In the genomic region with DNA sequence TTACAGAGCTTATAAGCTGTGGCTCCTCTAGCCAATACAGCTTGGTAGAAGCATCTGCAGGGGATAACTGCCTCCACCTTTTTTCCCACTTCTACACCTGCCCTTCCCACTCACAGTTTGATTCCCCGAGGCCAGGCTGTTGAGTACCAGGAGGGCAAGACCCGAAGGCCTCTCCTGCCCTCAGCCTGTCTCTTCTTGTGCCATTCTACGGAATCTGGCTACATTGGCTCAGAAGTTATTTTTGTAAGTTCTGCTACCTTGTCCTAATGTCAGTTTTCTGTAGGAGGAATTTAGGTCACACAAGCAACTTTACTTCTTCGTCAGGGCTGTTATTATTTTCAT, we compare ENCODE assay signal across 12 cellular contexts. TPM values are rescaled to one million over a fixed set of nuclear protein-coding genes. Genes with fewer than 3 reads are reported as not detected.
DNase-seq lines count a peak whose midpoint lies in the region; ATAC-seq and TF ChIP-seq lines count a peak whose summit lies in the region.
"Had no signal": no experiment of that assay in that cellular context is flagged by ENCODE, and none has a peak within 500 bp of the region (broad histone marks: within the 10 kb centered on the region; RNA-seq: fewer than 3 reads in every experiment).

No MANE protein-coding gene starts in this region.

- H3K4me1 ChIP-seq in GM23248 (ENCODE audit: insufficient read depth) (peaks cover 62% of the 10 kb centered on the region), adipocyte (ENCODE audit: control insufficient read depth, insufficient read depth, low read length) (peaks cover 26% of the 10 kb centered on the region), neural progenitor cell (peaks cover 87% of the 10 kb centered on the region)

- peaks cover 98% of the 10 kb centered on the region for H3K79me2 ChIP-seq in GM23248 (ENCODE audit: insufficient read depth)
- peaks cover 69% of the 10 kb centered on the region for H3K79me2 ChIP-seq in neural progenitor cell (ENCODE audit: low read depth)

- no peak for DNase-seq in GM23248
- no peak for DNase-seq in HFFc6
- DNase-seq in adipocyte (ENCODE audit: low read depth): no peak
- no peak for DNase-seq in neural progenitor cell (ENCODE audit: low spot score)
- DNase-seq in stimulated activated naive CD8-positive, alpha-beta T cell treated with anti-CD3 and anti-CD28 coated beads, Interleukin-15, Interleukin-2, amounts not matched to agents 100 U/mL and 50 U/mL, for 24 hours: no peak
- DNase-seq in left ventricle myocardium superior: no peak
- DNase-seq: CD4-positive, alpha-beta memory T cell; NCI-H524 treated with DMSO at 0.1 percent for 48 hours; Right ventricle myocardium superior had no signal

- H3K27ac Mint-ChIP-seq in HFFc6 (peak overlapping the region; percentile 89), neural progenitor cell (peak overlapping the region; percentile 84)

- intact Hi-C loops in left ventricle myocardium superior (cut with micrococcal nuclease): no loop called here

- H3K9me3 Mint-ChIP-seq in HFFc6: no peaks in the 10 kb centered on the region
- H3K9me3 Mint-ChIP-seq in neural progenitor cell: no peaks in the 10 kb centered on the region
- H3K9me3 Mint-ChIP-seq: CD4-positive, alpha-beta memory T cell had no signal

- H3K27me3 ChIP-seq in GM23248 (replicated peaks; ENCODE audit: insufficient read depth) (no peaks in the 10 kb centered on the region), adipocyte (replicated peaks; ENCODE audit: control insufficient read depth, insufficient read depth, low read length) (no peaks in the 10 kb centered on the region), neural progenitor cell (no peaks in the 10 kb centered on the region)
- H3K27me3 ChIP-seq: BLaER1 treated with 17β-estradiol and CSF1 and Interleukin-3, amounts not matched to agents 10 nM and 100 nM; MG63 had no signal

- 85 to 86% methylated on average over 4 of the region's 4 CpGs for WGBS in GM23248 (ENCODE audit: low coverage in 1 of 2, low lambda C conversion rate in 2 of 2, missing lambda C conversion rate in 2 of 2), 2 experiments

- H4K20me1 ChIP-seq in GM23248 (ENCODE audit: insufficient read depth) (0 out of 2 replicates have a peak, but pooled peaks cover 4% of the 10 kb centered on the region), neural progenitor cell (ENCODE audit: low read depth) (peaks cover 42% of the 10 kb centered on the region)

- ATAC-seq in stimulated activated naive CD8-positive, alpha-beta T cell treated with anti-CD3 and anti-CD28 coated beads, Interleukin-15, Interleukin-2, amounts not matched to agents 100 U/mL and 50 U/mL, for 24 hours: no peak
- no peak for ATAC-seq in HG03139 (IDR thresholded peaks at IDR 0.05; ENCODE audit: unreplicated experiment)
- no peak for ATAC-seq in left ventricle myocardium superior

- no peaks in the 10 kb centered on the region for H3K9me2 ChIP-seq in GM23248 (ENCODE audit: insufficient read depth)

- H3K36me3 Mint-ChIP-seq in HFFc6 (ENCODE audit: low read depth) (peaks cover 32% of the 10 kb centered on the region), neural progenitor cell (peaks cover 2% of the 10 kb centered on the region)

- H3K36me3 ChIP-seq in GM23248 (ENCODE audit: low read depth) (no peaks in the 10 kb centered on the region), adipocyte (ENCODE audit: control insufficient read depth, insufficient read depth, low read length, severe bottlenecking) (no peaks in the 10 kb centered on the region), neural progenitor cell (no peaks in the 10 kb centered on the region)

- H3K4me3 ChIP-seq in GM23248 (peak overlapping the region; percentile 32), adipocyte (ENCODE audit: low read length) (no peak overlapping the region), neural progenitor cell (no peak overlapping the region)
- H3K4me3 ChIP-seq: BLaER1 treated with 17β-estradiol and CSF1 and Interleukin-3, amounts not matched to agents 10 nM and 100 nM; MG63 had no signal

- H3K4me2 ChIP-seq in GM23248 (ENCODE audit: unreplicated experiment) (peak overlapping the region; percentile 87), neural progenitor cell (peak overlapping the region; percentile 75)

- H2AFZ ChIP-seq in GM23248 (no peak overlapping the region), neural progenitor cell (replicated peaks) (no peak overlapping the region)

- H3K9ac ChIP-seq in GM23248: peak overlapping the region; percentile 71
- peak overlapping the region; percentile 62 for H3K9ac ChIP-seq in adipocyte (ENCODE audit: low read length)
- H3K9ac ChIP-seq in neural progenitor cell: no peak overlapping the region
- H3K9ac ChIP-seq: BLaER1 treated with 17β-estradiol and CSF1 and Interleukin-3, amounts not matched to agents 10 nM and 100 nM had no signal

- H3F3A ChIP-seq in GM23248 (ENCODE audit: insufficient read depth) (peaks cover 97% of the 10 kb centered on the region), neural progenitor cell (ENCODE audit: low read depth) (peaks cover 74% of the 10 kb centered on the region)

- H3K27me3 Mint-ChIP-seq in HFFc6 (ENCODE audit: insufficient read depth) (no peaks in the 10 kb centered on the region), neural progenitor cell (ENCODE audit: insufficient read depth, low read depth) (peaks cover 8% of the 10 kb centered on the region)
- H3K27me3 Mint-ChIP-seq: CD4-positive, alpha-beta memory T cell had no signal

- H3K27ac ChIP-seq in GM23248: peak overlapping the region; percentile 75
- H3K27ac ChIP-seq in neural progenitor cell: peak overlapping the region; percentile 97
- H3K27ac ChIP-seq: BLaER1 treated with 17β-estradiol and CSF1 and Interleukin-3, amounts not matched to agents 10 nM and 100 nM had no signal

- in situ Hi-C loops in GM23248 (cut with MboI): loop anchor here (10.0 kb wide), 1 partner anchor 468 kb away; no protein-coding TSS in a partner anchor

- no peak for TF ChIP-seq CTCF in HFFc6 (IDR thresholded peaks at IDR 0.05)
- TF ChIP-seq CTCF in neural progenitor cell (IDR thresholded peaks at IDR 0.05): no peak

- no peaks in the 10 kb centered on the region for H3K9me3 ChIP-seq in GM23248 (ENCODE audit: low read depth)
- H3K9me3 ChIP-seq in adipocyte (ENCODE audit: control insufficient read depth, low read length): no peaks in the 10 kb centered on the region
- no peaks in the 10 kb centered on the region for H3K9me3 ChIP-seq in neural progenitor cell (ENCODE audit: low read depth)
- H3K9me3 ChIP-seq: BLaER1 treated with 17β-estradiol and CSF1 and Interleukin-3, amounts not matched to agents 10 nM and 100 nM; MG63 had no signal

- H3K4me1 Mint-ChIP-seq in HFFc6 (ENCODE audit: low read depth) (peaks cover 91% of the 10 kb centered on the region), neural progenitor cell (peaks cover 88% of the 10 kb centered on the region)

- peak overlapping the region; percentile 82 for H3K4me3 Mint-ChIP-seq in HFFc6
- H3K4me3 Mint-ChIP-seq in neural progenitor cell: peak overlapping the region; percentile 60

RNA-seq across cellular contexts. Expression of a gene that starts 11.7 kb away (rescaled TPM):
- total RNA-seq in GM23248 (2014; rRNA removed; shearing (Covaris generic)): 3.2 and 9.3 TPM in 2 replicates
- 1.2 and 1.9 TPM in 2 replicates for polyA plus RNA-seq in GM23248 (2016; fragmentation: Nextera tagmentation; extraction: Ambion mirVana)
- total RNA-seq in HFFc6 (2021; fragmentation: NEBNext Ultra II Directional; extraction: Animal tissue kit (Norgen Biotek cat#: 25700)): 1 to 10 TPM; 5.2 to 6.5 (median 5.4) TPM
- 27.3 and 64.6 TPM in 2 replicates for total RNA-seq in neural progenitor cell (ENCODE audit: low replicate concordance)
- 7.7 TPM for total RNA-seq in left ventricle myocardium superior

RNA-seq across cellular contexts. Expression of a gene that starts 46.4 kb away (rescaled TPM):
- 505 and 529 TPM in 2 replicates for total RNA-seq in GM23248 (2014; rRNA removed; shearing (Covaris generic))
- polyA plus RNA-seq in GM23248 (2016; fragmentation: Nextera tagmentation; extraction: Ambion mirVana): 49.7 and 50.1 TPM in 2 replicates
- 100 to 1,000 TPM; 191 to 289 (median 200) TPM for total RNA-seq in HFFc6 (2021; fragmentation: NEBNext Ultra II Directional; extraction: Animal tissue kit (Norgen Biotek cat#: 25700))
- total RNA-seq in neural progenitor cell (ENCODE audit: low replicate concordance) (43.7 and 73.8 TPM in 2 replicates), left ventricle myocardium superior (2.4 TPM)

Comparison
In these comparisons a context has a peak if more than half of its experiments do, and no peak if none do; other contexts are left out.
1. RNA of a gene that starts 46.4 kb away (total RNA-seq): 505 to 529 TPM in GM23248, 191 to 289 TPM in HFFc6 and 43.7 to 73.8 TPM in neural progenitor cell; 2.4 TPM in left ventricle myocardium superior (single experiment); every median in the first group is over 10 times any median in the second.